Comparison of ENCODE assay signal across 9 cellular contexts in genomic region chr10:91925022-91925320, GRCh38. TPM values are rescaled to one million over a fixed set of nuclear protein-coding genes. Genes with fewer than 3 reads are reported as not detected.
DNase-seq lines count a peak whose midpoint lies in the region; ATAC-seq and TF ChIP-seq lines count a peak whose summit lies in the region.
"Had no signal": no experiment of that assay in that cellular context is flagged by ENCODE, and none has a peak within 500 bp of the region (broad histone marks: within the 10 kb centered on the region; RNA-seq: fewer than 3 reads in every experiment).

No MANE protein-coding gene starts in this region.

- TF ChIP-seq CTCF in heart left ventricle (IDR thresholded peaks at IDR 0.05) (no peak), uterus (IDR thresholded peaks at IDR 0.05) (no peak)

- DNase-seq in heart left ventricle (no peak), left ventricle myocardium superior (no peak), amniotic epithelial cell (ENCODE audit: low read depth) (peak; percentile 75), kidney glomerular epithelial cell (lab: John Stamatoyannopoulos, UW) (peak; percentile 34), uterus (no peak), LoVo (ENCODE audit: low spot score) (no peak), NCI-H2171 treated with DMSO at 0.1 percent for 48 hours (lab: John Stamatoyannopoulos, UW) (no peak), NCI-H2196 treated with DMSO at 0.1 percent for 48 hours (lab: John Stamatoyannopoulos, UW; ENCODE audit: unreplicated experiment) (no peak)
- DNase-seq: activated CD8-positive, alpha-beta memory T cell treated with anti-CD3 and anti-CD28 coated beads, Interleukin-2, amount 50 U/mL, for 4 hours had no signal

- TF ChIP-seq POLR2A in heart left ventricle (IDR thresholded peaks at IDR 0.05) (no peak), uterus (IDR thresholded peaks at IDR 0.05) (no peak)

- H3K4me3 ChIP-seq in heart left ventricle (peak overlapping the region in 11 of 12 donors; percentile 56 to 95 (median 88)), uterus (peak overlapping the region; percentile 75 to 94)

- H3K4me1 ChIP-seq in heart left ventricle (peaks cover 0 to 44% (median 28%) of the 10 kb centered on the region in 12 donors), uterus (no peaks in the 10 kb centered on the region)

- no peaks in the 10 kb centered on the region for H3K27me3 ChIP-seq in heart left ventricle
- H3K27me3 ChIP-seq in uterus = no peaks in the 10 kb centered on the region

- H3K36me3 ChIP-seq in heart left ventricle = peaks cover 0 to 4% (median 0%) of the 10 kb centered on the region in 9 donors
- H3K36me3 ChIP-seq in uterus = no peaks in the 10 kb centered on the region

- intact Hi-C loops in heart left ventricle (cut with DNase I) (loop anchor here in 1 of 10 donors (10.0 kb wide), 1 partner anchor 530 kb away; no protein-coding TSS in a partner anchor), left ventricle myocardium superior (cut with micrococcal nuclease) (no loop called here), uterus (cut with DNase I; ENCODE audit: low total_unique reads) (no loop called here)

- 43 to 57% (median 48%) methylated on average over 2 of the region's 2 CpGs for WGBS in heart left ventricle, 4 donors

- H3K27ac ChIP-seq in heart left ventricle (no peak overlapping the region), uterus (no peak overlapping the region)

- peaks cover 0 to under 1% (median 0%) of the 10 kb centered on the region in 12 donors for H3K9me3 ChIP-seq in heart left ventricle
- H3K9me3 ChIP-seq in uterus = no peaks in the 10 kb centered on the region

- ATAC-seq in heart left ventricle = no peak
- ATAC-seq in left ventricle myocardium superior = no peak

RNA-seq across cellular contexts. Expression of gene BTAF1, which starts 1.4 kb away (rescaled TPM):
- total RNA-seq in heart left ventricle (10 to 100 TPM; 10.9 to 22.3 (median 12.0) TPM), left ventricle myocardium superior (13.1 TPM), uterus (10 to 100 TPM; 31.8 to 95.8 (median 51.5) TPM)
- polyA plus RNA-seq in heart left ventricle = 1 to 10 TPM; 5.5 to 6.5 TPM

RNA-seq across cellular contexts. Expression of gene FGFBP3, which starts 15.7 kb away (rescaled TPM):
- under 1 TPM in 8 of 9 donors, not detected in 1; 0.16 to 0.81 (median 0.50) TPM for total RNA-seq in heart left ventricle
- polyA plus RNA-seq in heart left ventricle = under 1 TPM; 0.18 to 0.46 TPM
- total RNA-seq in left ventricle myocardium superior = 0.27 TPM
- 1 to 10 TPM in 2 of 4 donors, not detected in 2; 1.2 TPM for total RNA-seq in uterus

Comparison
In these comparisons a context has a peak if more than half of its experiments do, and no peak if none do; other contexts are left out.
1. DNase-seq: peak in amniotic epithelial cell (single experiment) and kidney glomerular epithelial cell (single experiment); none in heart left ventricle (0 of 5), left ventricle myocardium superior (single experiment), uterus (0 of 2), LoVo (single experiment), NCI-H2171 treated with DMSO at 0.1 percent for 48 hours (single experiment) and NCI-H2196 treated with DMSO at 0.1 percent for 48 hours (single experiment).